ENCODE assay signal across 10 cellular contexts in genomic region chr13:43085545-43085944, GRCh38.
DNase-seq lines count a peak whose midpoint lies in the region; ATAC-seq and TF ChIP-seq lines count a peak whose summit lies in the region.
"Had no signal": no experiment of that assay in that cellular context is flagged by ENCODE, and none has a peak within 500 bp of the region (broad histone marks: within the 10 kb centered on the region; RNA-seq: fewer than 3 reads in every experiment).

No MANE protein-coding gene starts in this region.

- RAD21 ChIA-PET in HCT116 (lab: Charles Lee; ENCODE audit: low non-redundant PET in 1 of 2, low total read pairs in 2 of 2, uncharacterized antibody in 2 of 2, unreplicated experiment in 2 of 2), result interaction anchor here in 1 of 2 experiments (1.4 kb wide), 1 partner anchor 719 kb away, joined by 5 read pairs; no protein-coding TSS in a partner anchor

- in situ Hi-C loops in SK-MEL-5 (cut with HindIII; ENCODE audit: low pct_unique_long_range_greater_than_20kb, low sequenced_read_pairs), result no loop called here

- 0 out of 2 replicates have a peak, but pooled peaks have one; percentile 34 for ATAC-seq in HCT116
- no peak for ATAC-seq in HG02938 (IDR thresholded peaks at IDR 0.05; ENCODE audit: unreplicated experiment)

- TF ChIP-seq CTCF in HCT116 (IDR thresholded peaks at IDR 0.05 in 2 of 3, conservative IDR thresholded peaks at IDR 0.05 in 1 of 3; ENCODE audit: borderline replicate concordance in 1 of 3, insufficient read depth in 1 of 3, low read depth in 2 of 3, low read length in 2 of 3) (peak; percentile 17 to 69 (median 32); a peak in 4 of 6 replicates), glutamatergic neuron (IDR thresholded peaks at IDR 0.05; ENCODE audit: partially characterized antibody, unreplicated experiment) (peak; percentile 84), vagina (IDR thresholded peaks at IDR 0.05) (peak; percentile 38 to 67 (median 40))

- peak overlapping the region; percentile 87 for H3K27ac Mint-ChIP-seq in glutamatergic neuron (ENCODE audit: unreplicated experiment)

- peaks cover 1% of the 10 kb centered on the region for H3K27me3 Mint-ChIP-seq in glutamatergic neuron (ENCODE audit: unreplicated experiment)

- H3K9me2 ChIP-seq in HCT116 (ENCODE audit: insufficient read depth), result no peaks in the 10 kb centered on the region

- no peak overlapping the region for H2AFZ ChIP-seq in HCT116 (ENCODE audit: low read depth, low read length, poor library complexity, severe bottlenecking)

- no peaks in the 10 kb centered on the region for H3K79me2 ChIP-seq in HCT116 (ENCODE audit: insufficient read depth, low read length)

- H3K9ac ChIP-seq in HCT116 (ENCODE audit: low read length), result no peak overlapping the region

- H3K4me2 ChIP-seq in HCT116 (ENCODE audit: low read length), result no peak overlapping the region

- peaks cover 13% of the 10 kb centered on the region for H3K36me3 Mint-ChIP-seq in glutamatergic neuron (ENCODE audit: unreplicated experiment)

- TF ChIP-seq POLR2A in HCT116 (IDR thresholded peaks at IDR 0.05; ENCODE audit: borderline replicate concordance, extremely low read depth, insufficient read depth, insufficient read length) (no peak), vagina (IDR thresholded peaks at IDR 0.05) (no peak)

- no peaks in the 10 kb centered on the region for H4K20me1 ChIP-seq in HCT116 (ENCODE audit: insufficient read depth)

- CTCF ChIA-PET in HCT116 (lab: Charles Lee), result interaction anchor here (1.0 to 2.8 kb wide), 6 partner anchors 9 to 719 kb away, joined by 3 to 24 read pairs (median 4); no protein-coding TSS in a partner anchor

- H3K27me3 ChIP-seq in HCT116 (ENCODE audit: insufficient read depth, low read length) (no peaks in the 10 kb centered on the region), vagina (no peaks in the 10 kb centered on the region)

- H3K9me3 ChIP-seq in HCT116 (ENCODE audit: control insufficient read depth in 1 of 2, insufficient read depth in 1 of 2, low read depth in 1 of 2, low read length in 2 of 2), result no peaks in the 10 kb centered on the region
- H3K9me3 ChIP-seq in vagina, result no peaks in the 10 kb centered on the region
- H3K9me3 ChIP-seq: HAP-1 had no signal

- H3K4me3 ChIP-seq in HCT116 (replicated peaks in 1 of 2; ENCODE audit: low read depth in 1 of 2, low read length in 2 of 2) (no peak overlapping the region), vagina (no peak overlapping the region)
- H3K4me3 ChIP-seq: HAP-1 had no signal

- peaks cover 8% of the 10 kb centered on the region for H3K9me3 Mint-ChIP-seq in glutamatergic neuron (ENCODE audit: unreplicated experiment)

- no peaks in the 10 kb centered on the region for H3K4me1 ChIP-seq in HCT116 (ENCODE audit: control insufficient read depth in 1 of 2, insufficient read depth in 2 of 2, low read length in 2 of 2)
- peaks cover 12% of the 10 kb centered on the region for H3K4me1 ChIP-seq in vagina

- no peak overlapping the region for H3K4me3 Mint-ChIP-seq in glutamatergic neuron (ENCODE audit: unreplicated experiment)

- H3K27ac ChIP-seq in HCT116 (ENCODE audit: low read depth, low read length) (no peak overlapping the region), vagina (no peak overlapping the region)
- H3K27ac ChIP-seq: epithelial cell of prostate had no signal

- POLR2A ChIA-PET in HCT116 (lab: Charles Lee), result no interaction called here

- DNase-seq in AG20443 (ENCODE audit: low spot score) (peak; percentile 13), HCT116 (ENCODE audit: low read depth, low spot score) (peak; percentile 16), SK-MEL-5 (ENCODE audit: low read depth, low spot score) (peak; percentile 52), glutamatergic neuron (no peak), vagina (ENCODE audit: extremely low spot score in 2 of 2) (no peak), cerebellar nuclear complex (lab: John Stamatoyannopoulos, UW) (no peak), iPS-NIHi11 (ENCODE audit: low spot score) (no peak)

- intact Hi-C loops in HCT116 (cut with micrococcal nuclease), result loop anchor here (2.0 to 5.0 kb wide), 2 partner anchors 719 to 787 kb away; no protein-coding TSS in a partner anchor
- intact Hi-C loops in vagina (cut with DNase I), result no loop called here

- H3K36me3 ChIP-seq in HCT116 (ENCODE audit: control insufficient read depth in 1 of 2, insufficient read depth in 2 of 2, low read length in 2 of 2) (no peaks in the 10 kb centered on the region), vagina (no peaks in the 10 kb centered on the region)
- H3K36me3 ChIP-seq: HAP-1 had no signal

- peaks cover 32% of the 10 kb centered on the region for H3K4me1 Mint-ChIP-seq in glutamatergic neuron (ENCODE audit: low read depth, unreplicated experiment)

- peak; percentile 51 for TF ChIP-seq RAD21 in HCT116 (IDR thresholded peaks at IDR 0.05; ENCODE audit: low read depth)

- BruUV-seq in HCT116 (replicated peaks; lab: Mats Ljungman, UMichigan), result no TSS peak

TF ChIP-seq in HCT116, 20 proteins besides CTCF, POLR2A, EP300 and RAD21:
- TF ChIP-seq TCF7L2 (IDR thresholded peaks at IDR 0.05; ENCODE audit: borderline replicate concordance, extremely low read depth, insufficient read depth, insufficient read length) (no peak), ELF1 (IDR thresholded peaks at IDR 0.05; ENCODE audit: borderline replicate concordance, low read depth) (no peak), ZFX (IDR thresholded peaks at IDR 0.05) (no peak), ZNF274 (IDR thresholded peaks at IDR 0.05; ENCODE audit: low read depth, low read length) (no peak), JUND (IDR thresholded peaks at IDR 0.05) (no peak), ATF3 (IDR thresholded peaks at IDR 0.05) (no peak), EZH2 (IDR thresholded peaks at IDR 0.05) (no peak), EZH2phosphoT487 (IDR thresholded peaks at IDR 0.05; ENCODE audit: borderline replicate concordance) (no peak), SP1 (IDR thresholded peaks at IDR 0.05; ENCODE audit: low read depth) (no peak), EGR1 (IDR thresholded peaks at IDR 0.05; ENCODE audit: low read depth) (no peak), CBX3 (IDR thresholded peaks at IDR 0.05; ENCODE audit: low read depth) (no peak), REST (IDR thresholded peaks at IDR 0.05; ENCODE audit: low read depth) (no peak), FOSL1 (IDR thresholded peaks at IDR 0.05; ENCODE audit: low read depth) (no peak), YY1 (IDR thresholded peaks at IDR 0.05; ENCODE audit: extremely low read depth, insufficient replicate concordance, low read depth, low read length) (no peak), ZBTB33 (IDR thresholded peaks at IDR 0.05; ENCODE audit: extremely low read depth, insufficient replicate concordance, low read length) (no peak), SRF (IDR thresholded peaks at IDR 0.05; ENCODE audit: low read depth) (no peak), MAX (IDR thresholded peaks at IDR 0.05) (no peak), POLR2AphosphoS5 (IDR thresholded peaks at IDR 0.05; ENCODE audit: low read depth, low read length) (no peak)

Comparison
In these comparisons a context has a peak if more than half of its experiments do, and no peak if none do; other contexts are left out.
1. DNase-seq: peak in AG20443 (single experiment), HCT116 (single experiment) and SK-MEL-5 (single experiment); none in glutamatergic neuron (single experiment), vagina (0 of 2), cerebellar nuclear complex (0 of 2) and iPS-NIHi11 (single experiment).
2. CTCF ChIP-seq: peak in every context shown above with its lines; median percentile 84 in glutamatergic neuron; 40 in vagina; 32 in HCT116.